ENCODE assay signal across 2 cellular contexts in genomic region chr9:111548623-111549022, GRCh38.
TF ChIP-seq lines count a peak whose summit lies in the region.

No MANE protein-coding gene starts in this region.

TF ChIP-seq in liver, 16 proteins besides CTCF, POLR2A, EP300 and RAD21:
- TF ChIP-seq HNF4G (IDR thresholded peaks at IDR 0.05) (no peak), YY1 (IDR thresholded peaks at IDR 0.05) (no peak), GABPA (IDR thresholded peaks at IDR 0.05 in 1 of 2, conservative IDR thresholded peaks at IDR 0.05 in 1 of 2) (no peak), RXRA (IDR thresholded peaks at IDR 0.05) (no peak)
TF ChIP-seq in liver: peak in this region for 0.

TF ChIP-seq in HepG2, 621 proteins besides CTCF, POLR2A, EP300 and RAD21:
- TF ChIP-seq ZNF337 (CRISPR knock-in tag; IDR thresholded peaks at IDR 0.05; ENCODE audit: borderline replicate concordance, low read depth) (no peak), ZSCAN20 (CRISPR knock-in tag; IDR thresholded peaks at IDR 0.05; ENCODE audit: borderline replicate concordance) (no peak), PRPF4 (IDR thresholded peaks at IDR 0.05; ENCODE audit: low read depth, low read length, poor library complexity, severe bottlenecking) (no peak), CAMTA2 (CRISPR knock-in tag; IDR thresholded peaks at IDR 0.05; ENCODE audit: borderline replicate concordance) (no peak), NFE2L1 (CRISPR knock-in tag; IDR thresholded peaks at IDR 0.05; ENCODE audit: borderline replicate concordance) (no peak), TAF15 (IDR thresholded peaks at IDR 0.05; ENCODE audit: low read depth, low read length, poor library complexity, severe bottlenecking) (no peak), AKNA (CRISPR knock-in tag; IDR thresholded peaks at IDR 0.05; ENCODE audit: borderline replicate concordance) (no peak), ZFP91 (CRISPR knock-in tag; IDR thresholded peaks at IDR 0.05; ENCODE audit: borderline replicate concordance) (no peak), NR2F1 (CRISPR knock-in tag; IDR thresholded peaks at IDR 0.05) (no peak), MEIS1 (CRISPR knock-in tag; IDR thresholded peaks at IDR 0.05; ENCODE audit: borderline replicate concordance) (no peak), ZNF597 (CRISPR knock-in tag; IDR thresholded peaks at IDR 0.05) (no peak), CREBL2 (CRISPR knock-in tag; IDR thresholded peaks at IDR 0.05; ENCODE audit: borderline replicate concordance) (no peak), THRA (CRISPR knock-in tag; IDR thresholded peaks at IDR 0.05; ENCODE audit: borderline replicate concordance) (no peak), ZNF614 (CRISPR knock-in tag; IDR thresholded peaks at IDR 0.05; ENCODE audit: borderline replicate concordance) (no peak), PBX2 (CRISPR knock-in tag; IDR thresholded peaks at IDR 0.05) (no peak), ZNF501 (CRISPR knock-in tag; IDR thresholded peaks at IDR 0.05) (no peak), PTBP1 (IDR thresholded peaks at IDR 0.05; ENCODE audit: low read depth, low read length, poor library complexity, severe bottlenecking) (no peak), CSRNP2 (CRISPR knock-in tag; conservative IDR thresholded peaks at IDR 0.05; ENCODE audit: low read depth) (no peak), ZHX2 (IDR thresholded peaks at IDR 0.05; ENCODE audit: low read depth) (no peak), ZHX2 (CRISPR knock-in tag; IDR thresholded peaks at IDR 0.05; ENCODE audit: borderline replicate concordance) (no peak)
